ENCODE assay signal across 12 cellular contexts in genomic region chr12:11658796-11659195, GRCh38. TPM values are rescaled to one million over a fixed set of nuclear protein-coding genes. Genes with fewer than 3 reads are reported as not detected.
DNase-seq lines count a peak whose midpoint lies in the region; ATAC-seq, FAIRE-seq and TF ChIP-seq lines count a peak whose summit lies in the region.
"Had no signal": no experiment of that assay in that cellular context is flagged by ENCODE, and none has a peak within 500 bp of the region (broad histone marks: within the 10 kb centered on the region; RNA-seq: fewer than 3 reads in every experiment).

No MANE protein-coding gene starts in this region.

- ATAC-seq in GM12878 (no peak), HG03378 (IDR thresholded peaks at IDR 0.05; ENCODE audit: unreplicated experiment) (no peak)

- RAD21 ChIA-PET in GM12878 (lab: Charles Lee; ENCODE audit: unreplicated experiment), result interaction anchor here (1.2 to 7.2 kb wide), 4 partner anchors 36 to 71 kb away, joined by 4 to 75 read pairs (median 5); no protein-coding TSS in a partner anchor

- CTCF ChIA-PET in GM12878 (lab: Yijun Ruan, JAX), result no interaction called here

- H3K9ac ChIP-seq in GM12878 (ENCODE audit: control insufficient read depth, insufficient read depth, low read length), result no peak overlapping the region; the same call in 1 of the 2 replicates

- H3K27me3 ChIP-seq in ACC112 (ENCODE audit: insufficient read depth, low read length) (no peaks in the 10 kb centered on the region), GM12878 (replicated peaks in 1 of 2; ENCODE audit: control insufficient read depth in 2 of 2, insufficient read depth in 2 of 2, low read length in 1 of 2) (no peaks in the 10 kb centered on the region)

- DNase-seq in H54 (ENCODE audit: insufficient read length, low spot score) (peak; percentile 53), GM12878 (ENCODE audit: low read depth, low spot score) (no peak), islet precursor cell (peak; percentile 90), H4 (ENCODE audit: low spot score) (no peak), iPS-NIHi7 (ENCODE audit: extremely low spot score) (no peak), NCI-H345 (lab: John Stamatoyannopoulos, UW) (no peak)
- DNase-seq: effector CD8-positive, alpha-beta T cell; NCI-H1930; PC-9 had no signal

- no peak overlapping the region for H3K27ac ChIP-seq in ACC112 (ENCODE audit: low read depth, low read length)
- no peak overlapping the region for H3K27ac ChIP-seq in GM12878 (ENCODE audit: control insufficient read depth, insufficient read depth)
- H3K27ac ChIP-seq: PC-9, VCaP had no signal

- H3K36me3 ChIP-seq in ACC112 (ENCODE audit: insufficient read depth, low read length), result no peaks in the 10 kb centered on the region
- H3K36me3 ChIP-seq in GM12878 (ENCODE audit: control insufficient read depth in 2 of 2, insufficient read depth in 2 of 2, low read length in 1 of 2), result peaks cover 9 to 25% of the 10 kb centered on the region in 2 experiments; a peak in 3 of 4 replicates

- H3K4me2 ChIP-seq in GM12878 (ENCODE audit: control insufficient read depth, insufficient read depth), result peak overlapping the region; percentile 33
- H3K4me2 ChIP-seq: PC-9 had no signal

- no TSS peak for BruUV-seq in GM12878 (replicated peaks; lab: Mats Ljungman, UMichigan)

- intact Hi-C loops in GM12878 (cut with micrococcal nuclease; ENCODE audit: unreplicated experiment), result loop anchor here (10.0 kb wide), 1 partner anchor 1066 kb away; no protein-coding TSS in a partner anchor

- no peak for TF ChIP-seq CTCF in GM12878 (IDR thresholded peaks at IDR 0.05 in 2 of 3, conservative IDR thresholded peaks at IDR 0.05 in 1 of 3; ENCODE audit: control insufficient read depth in 2 of 3, extremely low read depth in 1 of 3, insufficient read depth in 1 of 3, low read depth in 3 of 3, low read length in 3 of 3)

- TF ChIP-seq POLR2A in H54 (IDR thresholded peaks at IDR 0.05; ENCODE audit: low read depth, low read length), result no peak
- TF ChIP-seq POLR2A in GM12878 (IDR thresholded peaks at IDR 0.05; ENCODE audit: low read depth, low read length), result no peak

- TF ChIP-seq RAD21 in GM12878 (IDR thresholded peaks at IDR 0.05; ENCODE audit: insufficient read depth, low read depth, low read length), result no peak

- FAIRE-seq in H54 (lab: Jason Lieb, UNC) (peak; percentile 80), GM12878 (lab: Jason Lieb, UNC) (no peak)

- TF ChIP-seq EP300 in GM12878 (IDR thresholded peaks at IDR 0.05; ENCODE audit: borderline replicate concordance in 1 of 2, control insufficient read depth in 1 of 2, low read depth in 2 of 2, low read length in 2 of 2), result no peak

- H3K4me3 ChIP-seq in ACC112 (ENCODE audit: low read depth, low read length) (no peak overlapping the region), GM12878 (no peak overlapping the region)
- H3K4me3 ChIP-seq: PC-9 had no signal

- SMC1A ChIA-PET in GM12878 (lab: Charles Lee; ENCODE audit: uncharacterized antibody, unreplicated experiment), result interaction anchor here (0.7 to 7.3 kb wide), 12 partner anchors 7 to 374 kb away, joined by 3 to 76 read pairs (median 8); no protein-coding TSS in a partner anchor

- in situ Hi-C loops in GM12878 (cut with MboI), result no loop called here

- H3K79me2 ChIP-seq in ACC112 (ENCODE audit: control insufficient read depth, insufficient read depth, low read length, unreplicated experiment), result peaks cover 70% of the 10 kb centered on the region
- H3K79me2 ChIP-seq in GM12878 (ENCODE audit: control insufficient read depth, insufficient read depth, low read length), result peaks cover 97% of the 10 kb centered on the region

- H4K20me1 ChIP-seq in GM12878 (ENCODE audit: control insufficient read depth, insufficient read depth), result peaks cover 8% of the 10 kb centered on the region

- POLR2A ChIA-PET in GM12878 (lab: Charles Lee), result no interaction called here

- H2AFZ ChIP-seq in ACC112 (ENCODE audit: low read length, unreplicated experiment), result peak overlapping the region; percentile 15
- H2AFZ ChIP-seq in GM12878 (ENCODE audit: control insufficient read depth, low read depth, low read length), result no peak overlapping the region
- H2AFZ ChIP-seq: PC-9 had no signal

- peaks cover 16% of the 10 kb centered on the region for H3K4me1 ChIP-seq in ACC112 (ENCODE audit: control insufficient read depth, insufficient read depth, low read length, unreplicated experiment)
- peaks cover 23% of the 10 kb centered on the region for H3K4me1 ChIP-seq in GM12878 (ENCODE audit: control insufficient read depth, insufficient read depth, low read length)

- H3K9me3 ChIP-seq in GM12878 (replicated peaks; ENCODE audit: control insufficient read depth, insufficient read depth, low read length), result no peaks in the 10 kb centered on the region

- 100% methylated on average over 2 of the region's 2 CpGs for WGBS in GM12878 (ENCODE audit: insufficient coverage, insufficient replicate concordance, low lambda C conversion rate, missing lambda C conversion rate)

TF ChIP-seq in GM12878, 131 proteins besides CTCF, POLR2A, EP300 and RAD21:
- TF ChIP-seq JUNB (IDR thresholded peaks at IDR 0.05), result no peak; the same call in 1 of the 2 replicates
- TF ChIP-seq ZZZ3 (IDR thresholded peaks at IDR 0.05; ENCODE audit: control insufficient read depth, insufficient read length, low read depth), result no peak
- no peak for TF ChIP-seq MXI1 (IDR thresholded peaks at IDR 0.05; ENCODE audit: low read depth, low read length)
- no peak for TF ChIP-seq BRCA1 (IDR thresholded peaks at IDR 0.05; ENCODE audit: low read depth, low read length)
- TF ChIP-seq ZNF274 (IDR thresholded peaks at IDR 0.05; ENCODE audit: insufficient read depth, insufficient read length), result no peak
- no peak for TF ChIP-seq HDAC6 (IDR thresholded peaks at IDR 0.05; ENCODE audit: unreplicated experiment)
- no peak for TF ChIP-seq IRF5 (IDR thresholded peaks at IDR 0.05; ENCODE audit: borderline replicate concordance)
- no peak for TF ChIP-seq ELK1 (IDR thresholded peaks at IDR 0.05; ENCODE audit: low read depth, low read length)
- TF ChIP-seq USF2 (IDR thresholded peaks at IDR 0.05; ENCODE audit: borderline replicate concordance, low read depth, low read length), result no peak
- no peak for TF ChIP-seq CBFB (IDR thresholded peaks at IDR 0.05; ENCODE audit: low read depth)
- no peak for TF ChIP-seq SRF (IDR thresholded peaks at IDR 0.05; ENCODE audit: low read depth in 2 of 2, low read length in 2 of 2)
- TF ChIP-seq NRF1 (conservative IDR thresholded peaks at IDR 0.05; ENCODE audit: low read depth, low read length), result no peak
- TF ChIP-seq PAX8 (IDR thresholded peaks at IDR 0.05), result no peak
- no peak for TF ChIP-seq CBX3 (IDR thresholded peaks at IDR 0.05; ENCODE audit: borderline replicate concordance, low read depth)
- TF ChIP-seq RAD51 (IDR thresholded peaks at IDR 0.05), result no peak
- no peak for TF ChIP-seq CREB1 (IDR thresholded peaks at IDR 0.05; ENCODE audit: low read depth)
- TF ChIP-seq CHD1 (IDR thresholded peaks at IDR 0.05; ENCODE audit: low read depth, low read length), result no peak
- no peak for TF ChIP-seq SMAD5 (IDR thresholded peaks at IDR 0.05; ENCODE audit: low read depth)

RNA-seq across cellular contexts. Expression of gene ETV6, which starts 9.3 kb away (rescaled TPM):
- total RNA-seq in GM12878 (2013; cell fraction: nucleolus; rRNA removed), result 109 and 115 TPM in 2 replicates
- total RNA-seq in GM12878 (2014; rRNA removed) (24.0 and 24.9 TPM in 2 replicates), GM12878 (2014; rRNA removed; fragmentation: Illumina TruSeq; extraction: Trizol) (26.3 and 28.4 TPM in 2 replicates), GM12878 (2021) (69.7 and 74.8 TPM in 2 replicates)
- polyA plus RNA-seq in GM12878 (2011; ENCODE audit: low read depth), result 18.0 TPM
- polyA plus RNA-seq in GM12878 (2011; rRNA removed) (27.2 and 29.7 TPM in 2 replicates), GM12878 (2014; fragmentation: Illumina TruSeq; extraction: Trizol) (32.6 and 34.6 TPM in 2 replicates), GM12878 (2014; fragmentation: Nextera tagmentation; extraction: Ambion mirVana) (10 to 100 TPM in 1 of 2 experiments, 1 to 10 TPM in 1; 6.6 to 10.4 TPM), GM12878 (2014; rRNA removed) (25.1 and 26.3 TPM in 2 replicates), GM12878 (2016; fragmentation: Nextera tagmentation; extraction: Ambion mirVana) (10 to 100 TPM in 1 of 2 experiments, 1 to 10 TPM in 1; 7.8 to 12.5 TPM)
- 21.0 and 26.5 TPM in 2 replicates for polyA plus RNA-seq in GM12878 (2011; cell fraction: cytosol; rRNA removed)
- 53.6 and 57.2 TPM in 2 replicates for polyA plus RNA-seq in GM12878 (2011; cell fraction: nucleus; rRNA removed)
- polyA plus RNA-seq in GM12878 (2012), result 22.0 and 25.1 TPM in 2 replicates
- 52.2 and 65.0 TPM in 2 replicates for polyA minus RNA-seq in GM12878 (2011; rRNA and poly(A)+ RNA removed)
- polyA minus RNA-seq in GM12878 (2011; cell fraction: cytosol; rRNA and poly(A)+ RNA removed), result 23.9 and 25.7 TPM in 2 replicates
- 74.2 and 133 TPM in 2 replicates for polyA minus RNA-seq in GM12878 (2011; cell fraction: nucleus; rRNA and poly(A)+ RNA removed)
- 4.6 and 6.1 TPM in 2 replicates for total RNA-seq in H4 (2014; rRNA removed; shearing (Covaris generic))

Comparison
In these comparisons a context has a peak if more than half of its experiments do, and no peak if none do; other contexts are left out.
1. DNase-seq: peak in H54 (single experiment) and islet precursor cell (single experiment); none in GM12878 (single experiment), H4 (single experiment), iPS-NIHi7 (single experiment) and NCI-H345 (single experiment).